ENCODE assay signal across 14 cellular contexts in genomic region chr1:170145691-170146676, GRCh38. TPM values are rescaled to one million over a fixed set of nuclear protein-coding genes. Genes with fewer than 3 reads are reported as not detected.
A peak's percentile ranks its signal among the peaks of the same experiment; 100 is the strongest.
DNase-seq lines count a peak whose midpoint lies in the region; ATAC-seq and TF ChIP-seq lines count a peak whose summit lies in the region.
"Had no signal": no experiment of that assay in that cellular context is flagged by ENCODE, and none has a peak within 500 bp of the region (broad histone marks: within the 10 kb centered on the region; RNA-seq: fewer than 3 reads in every experiment).

Gene NTMT2, plus strand, starts transcription at chr1:170145959. Its CDS starts 149 bp downstream, at chr1:170146108.

- no peak for DNase-seq in activated CD8-positive, alpha-beta T cell treated with anti-CD3 and anti-CD28 coated beads for 36 hours
- DNase-seq in activated CD8-positive, alpha-beta T cell treated with anti-CD3 and anti-CD28 coated beads, Interleukin-2, amount 10 ng/mL, durations not matched to agents 7 days and 5 days = no peak
- DNase-seq in NCI-H526 (lab: John Stamatoyannopoulos, UW) (peak; percentile 77 to 89), Right ventricle myocardium superior (peak; percentile 68), smooth muscle cell (lab: John Stamatoyannopoulos, UW; ENCODE audit: unreplicated experiment) (no peak), GDM1 (lab: John Stamatoyannopoulos, UW) (no peak), KBM-7 (no peak)
- no peak for DNase-seq in stimulated activated CD4-positive, alpha-beta T cell treated with anti-CD3 and anti-CD28 coated beads, Interleukin-4, amount 100 ng/mL, for 24 hours
- DNase-seq: ACHN; activated T-cell treated with anti-CD3 and anti-CD28 coated beads, Interleukin-2, amount 50 U/mL, for 1 hour; immature natural killer cell; NCI-H1436 treated with DMSO at 0.1 percent for 48 hours had no signal

- H3K9me3 ChIP-seq in smooth muscle cell (replicated peaks; ENCODE audit: low read depth) = no peaks in the 10 kb centered on the region

- no peaks in the 10 kb centered on the region for H4K20me1 ChIP-seq in smooth muscle cell (ENCODE audit: low read depth)

- no peak within 1 kb of the TSS for H3K4me3 Mint-ChIP-seq in activated CD8-positive, alpha-beta T cell treated with anti-CD3 and anti-CD28 coated beads for 36 hours
- no peak within 1 kb of the TSS for H3K4me3 Mint-ChIP-seq in activated CD8-positive, alpha-beta T cell treated with anti-CD3 and anti-CD28 coated beads, Interleukin-2, amount 10 ng/mL, durations not matched to agents 7 days and 5 days
- H3K4me3 Mint-ChIP-seq: immature natural killer cell had no signal

- H3K9me3 Mint-ChIP-seq in activated CD8-positive, alpha-beta T cell treated with anti-CD3 and anti-CD28 coated beads for 36 hours = no peaks in the 10 kb centered on the region
- no peaks in the 10 kb centered on the region for H3K9me3 Mint-ChIP-seq in activated CD8-positive, alpha-beta T cell treated with anti-CD3 and anti-CD28 coated beads, Interleukin-2, amount 10 ng/mL, durations not matched to agents 7 days and 5 days (ENCODE audit: insufficient read depth)

- peak within 1 kb of the TSS; percentile 57 for H3K4me2 ChIP-seq in smooth muscle cell

- in situ Hi-C loops in KBM-7 (cut with MboI; ENCODE audit: low pct_unique_long_range_greater_than_20kb, low sequenced_read_pairs) = no loop called here

- no peak within 1 kb of the TSS for H3K4me3 ChIP-seq in smooth muscle cell

- no peaks in the 10 kb centered on the region for H3F3A ChIP-seq in smooth muscle cell (ENCODE audit: low read depth)

- peak within 1 kb of the TSS; percentile 75 for H3K27ac ChIP-seq in smooth muscle cell (ENCODE audit: low read depth)

- no peak for TF ChIP-seq CTCF in activated CD8-positive, alpha-beta T cell treated with anti-CD3 and anti-CD28 coated beads for 36 hours (IDR thresholded peaks at IDR 0.05)
- no peak for TF ChIP-seq CTCF in smooth muscle cell (IDR thresholded peaks at IDR 0.05; ENCODE audit: borderline replicate concordance, insufficient read depth, poor library complexity, severe bottlenecking)

- H3K27ac Mint-ChIP-seq in activated CD8-positive, alpha-beta T cell treated with anti-CD3 and anti-CD28 coated beads for 36 hours = no peak within 1 kb of the TSS
- no peak within 1 kb of the TSS for H3K27ac Mint-ChIP-seq in activated CD8-positive, alpha-beta T cell treated with anti-CD3 and anti-CD28 coated beads, Interleukin-2, amount 10 ng/mL, durations not matched to agents 7 days and 5 days
- H3K27ac Mint-ChIP-seq: immature natural killer cell had no signal

- H3K36me3 ChIP-seq in smooth muscle cell (ENCODE audit: low read depth) = no peaks in the 10 kb centered on the region

- no peaks in the 10 kb centered on the region for H3K27me3 ChIP-seq in smooth muscle cell (ENCODE audit: low read depth)

- ATAC-seq in activated CD8-positive, alpha-beta T cell treated with anti-CD3 and anti-CD28 coated beads for 36 hours = peak; percentile 56
- no peak for ATAC-seq in activated CD8-positive, alpha-beta T cell treated with anti-CD3 and anti-CD28 coated beads, Interleukin-2, amount 10 ng/mL, durations not matched to agents 7 days and 5 days
- peak; percentile 96 for ATAC-seq in Right ventricle myocardium superior (ENCODE audit: poor library complexity)

- H3K4me1 ChIP-seq in smooth muscle cell (ENCODE audit: low read depth) = peaks cover 8% of the 10 kb centered on the region

- POLR2A ChIA-PET in activated CD8-positive, alpha-beta T cell treated with anti-CD3 and anti-CD28 coated beads for 36 hours (lab: Charles Lee) = interaction anchor here (1.0 kb wide), 1 partner anchor 23 kb away, joined by 3 read pairs; no protein-coding TSS in a partner anchor
- POLR2A ChIA-PET in activated CD8-positive, alpha-beta T cell treated with anti-CD3 and anti-CD28 coated beads, Interleukin-2, amount 10 ng/mL, durations not matched to agents 7 days and 5 days (lab: Charles Lee) = no interaction called here

- H3K9ac ChIP-seq in smooth muscle cell (ENCODE audit: low read depth) = peak within 1 kb of the TSS; percentile 44

- peaks cover 16% of the 10 kb centered on the region for H3K4me1 Mint-ChIP-seq in activated CD8-positive, alpha-beta T cell treated with anti-CD3 and anti-CD28 coated beads for 36 hours (ENCODE audit: low read depth)
- no peaks in the 10 kb centered on the region for H3K4me1 Mint-ChIP-seq in activated CD8-positive, alpha-beta T cell treated with anti-CD3 and anti-CD28 coated beads, Interleukin-2, amount 10 ng/mL, durations not matched to agents 7 days and 5 days (ENCODE audit: low read depth)
- H3K4me1 Mint-ChIP-seq: immature natural killer cell had no signal

- peaks cover 4% of the 10 kb centered on the region for H3K27me3 Mint-ChIP-seq in activated CD8-positive, alpha-beta T cell treated with anti-CD3 and anti-CD28 coated beads for 36 hours
- no peaks in the 10 kb centered on the region for H3K27me3 Mint-ChIP-seq in activated CD8-positive, alpha-beta T cell treated with anti-CD3 and anti-CD28 coated beads, Interleukin-2, amount 10 ng/mL, durations not matched to agents 7 days and 5 days (ENCODE audit: low read depth)

- CTCF ChIA-PET in activated CD8-positive, alpha-beta T cell treated with anti-CD3 and anti-CD28 coated beads for 36 hours (lab: Charles Lee) = no interaction called here
- CTCF ChIA-PET in activated CD8-positive, alpha-beta T cell treated with anti-CD3 and anti-CD28 coated beads, Interleukin-2, amount 10 ng/mL, durations not matched to agents 7 days and 5 days (lab: Charles Lee) = no interaction called here

- intact Hi-C loops in activated CD8-positive, alpha-beta T cell treated with anti-CD3 and anti-CD28 coated beads for 36 hours (cut with micrococcal nuclease) = no loop called here
- intact Hi-C loops in Right ventricle myocardium superior (cut with DNase I) = loop anchor here (2.0 kb wide), 1 partner anchor 71 kb away; the partner anchor contains the start of gene KIFAP3

- WGBS in smooth muscle cell (ENCODE audit: low lambda C conversion rate) = 23% methylated on average over 8 of the region's 8 CpGs

- no peaks in the 10 kb centered on the region for H3K79me2 ChIP-seq in smooth muscle cell (ENCODE audit: low read depth)

- H2AFZ ChIP-seq in smooth muscle cell (ENCODE audit: low read depth) = peak within 1 kb of the TSS; percentile 12

- no peaks in the 10 kb centered on the region for H3K36me3 Mint-ChIP-seq in activated CD8-positive, alpha-beta T cell treated with anti-CD3 and anti-CD28 coated beads for 36 hours (ENCODE audit: low read depth)
- no peaks in the 10 kb centered on the region for H3K36me3 Mint-ChIP-seq in activated CD8-positive, alpha-beta T cell treated with anti-CD3 and anti-CD28 coated beads, Interleukin-2, amount 10 ng/mL, durations not matched to agents 7 days and 5 days (ENCODE audit: low read depth)
- H3K36me3 Mint-ChIP-seq: immature natural killer cell had no signal

RNA-seq across cellular contexts. Expression of gene NTMT2, which starts in this region (rescaled TPM):
- not detected for total RNA-seq in activated CD8-positive, alpha-beta T cell treated with anti-CD3 and anti-CD28 coated beads for 36 hours
- not detected for total RNA-seq in activated CD8-positive, alpha-beta T cell treated with anti-CD3 and anti-CD28 coated beads, Interleukin-2, amount 10 ng/mL, durations not matched to agents 7 days and 5 days
- 4.1 TPM for total RNA-seq in Right ventricle myocardium superior
- not detected in 2 replicates for total RNA-seq in smooth muscle cell
- polyA plus RNA-seq in smooth muscle cell = 0.21 and 0.69 TPM in 2 replicates
- total RNA-seq: G401; T-helper 1 cell treated with Interleukin-12 subunit alpha and Interleukin-12 subunit beta and Interleukin-4 antibody, amounts not matched to agents 30 ng/mL and 1 ng/mL, for 36 hours had no signal
- polyA plus RNA-seq: immature natural killer cell had no signal

Comparison
In these comparisons a context has a peak if more than half of its experiments do, and no peak if none do; other contexts are left out.
1. Peak in ATAC-seq in activated CD8-positive, alpha-beta T cell treated with anti-CD3 and anti-CD28 coated beads for 36 hours; RNA of the gene not detected or under 1 TPM.
2. DNase-seq: peak in NCI-H526 (2 of 2) and Right ventricle myocardium superior (single experiment); none in activated CD8-positive, alpha-beta T cell treated with anti-CD3 and anti-CD28 coated beads for 36 hours (single experiment), activated CD8-positive, alpha-beta T cell treated with anti-CD3 and anti-CD28 coated beads, Interleukin-2, amount 10 ng/mL, durations not matched to agents 7 days and 5 days (single experiment), smooth muscle cell (single experiment), stimulated activated CD4-positive, alpha-beta T cell treated with anti-CD3 and anti-CD28 coated beads, Interleukin-4, amount 100 ng/mL, for 24 hours (single experiment), GDM1 (single experiment) and KBM-7 (single experiment).